Comparison of ENCODE assay signal across 14 cellular contexts in genomic region chr12:96495841-96496545, GRCh38. TPM values are rescaled to one million over a fixed set of nuclear protein-coding genes. Genes with fewer than 3 reads are reported as not detected.
DNase-seq lines count a peak whose midpoint lies in the region; ATAC-seq, FAIRE-seq and TF ChIP-seq lines count a peak whose summit lies in the region.
"Had no signal": no experiment of that assay in that cellular context is flagged by ENCODE, and none has a peak within 500 bp of the region (broad histone marks: within the 10 kb centered on the region; RNA-seq: fewer than 3 reads in every experiment).

No MANE protein-coding gene starts in this region.

- H3K9me3 ChIP-seq in T-helper 17 cell (ENCODE audit: control insufficient read depth, low read length, poor library complexity, severe bottlenecking) = no peaks in the 10 kb centered on the region
- H3K9me3 ChIP-seq: BLaER1, HAP-1, lower lobe of right lung had no signal

- H3K4me1 Mint-ChIP-seq in T-helper 17 cell = peaks cover 20% of the 10 kb centered on the region

- no peak for TF ChIP-seq CTCF in GM13976 (IDR thresholded peaks at IDR 0.05; ENCODE audit: borderline replicate concordance, control extremely low read depth, extremely low read depth, insufficient read depth, missing control alignments)

- H3K27ac Mint-ChIP-seq in T-helper 17 cell = peak overlapping the region; percentile 54
- no peak overlapping the region for H3K27ac Mint-ChIP-seq in activated naive CD4-positive, alpha-beta T cell treated with anti-CD3 and anti-CD28 coated beads, Interleukin-2, amount 50 U/mL, for 72 hours

- no peak overlapping the region for H3K4me3 Mint-ChIP-seq in T-helper 17 cell

- H3K36me3 Mint-ChIP-seq in T-helper 17 cell (ENCODE audit: low read depth) = peaks cover 4% of the 10 kb centered on the region
- no peaks in the 10 kb centered on the region for H3K36me3 Mint-ChIP-seq in activated naive CD4-positive, alpha-beta T cell treated with anti-CD3 and anti-CD28 coated beads, Interleukin-2, amount 50 U/mL, for 72 hours

- in situ Hi-C loops in GM13976 (cut with MboI; ENCODE audit: low sequenced_read_pairs, unreplicated experiment) = no loop called here

- DNase-seq in GM13976 (ENCODE audit: low spot score) (peak; percentile 41), GM19239 (ENCODE audit: insufficient read length, low spot score) (no peak), T-helper 17 cell (no peak), NCI-H82 treated with DMSO at 0.1 percent for 48 hours (lab: John Stamatoyannopoulos, UW; ENCODE audit: unreplicated experiment) (no peak)
- no peak for DNase-seq in activated naive CD4-positive, alpha-beta T cell treated with anti-CD3 and anti-CD28 coated beads, Interleukin-2, amount 50 U/mL, for 72 hours (ENCODE audit: low spot score in 2 of 2)
- DNase-seq: lower lobe of right lung, NCI-H1930, NCI-H774, SHP77 had no signal

- no peaks in the 10 kb centered on the region for H3K9me3 Mint-ChIP-seq in activated naive CD4-positive, alpha-beta T cell treated with anti-CD3 and anti-CD28 coated beads, Interleukin-2, amount 50 U/mL, for 72 hours

- peak; percentile 51 for ATAC-seq in HG03064 (IDR thresholded peaks at IDR 0.05; ENCODE audit: low read depth, unreplicated experiment)
- ATAC-seq in T-helper 17 cell = no peak
- ATAC-seq in activated naive CD4-positive, alpha-beta T cell treated with anti-CD3 and anti-CD28 coated beads, Interleukin-2, amount 50 U/mL, for 72 hours = no peak
- ATAC-seq in HG02571 (IDR thresholded peaks at IDR 0.05; ENCODE audit: unreplicated experiment) = no peak
- no peak for ATAC-seq in HG03139 (IDR thresholded peaks at IDR 0.05; ENCODE audit: unreplicated experiment)
- ATAC-seq: lower lobe of right lung had no signal

- no peaks in the 10 kb centered on the region for H3K27me3 Mint-ChIP-seq in T-helper 17 cell

- peak; percentile 64 for FAIRE-seq in GM19239 (lab: Jason Lieb, UNC)

RNA-seq across cellular contexts. Expression of gene CFAP54, which starts 6.6 kb away (rescaled TPM):
- total RNA-seq in T-helper 17 cell = 1 to 10 TPM; 1.2 to 1.3 TPM
- total RNA-seq in activated naive CD4-positive, alpha-beta T cell treated with anti-CD3 and anti-CD28 coated beads, Interleukin-2, amount 50 U/mL, for 72 hours = under 1 TPM; 0.30 to 0.31 TPM
